8 cellular contexts compared by ENCODE assay signal in the genomic region with DNA sequence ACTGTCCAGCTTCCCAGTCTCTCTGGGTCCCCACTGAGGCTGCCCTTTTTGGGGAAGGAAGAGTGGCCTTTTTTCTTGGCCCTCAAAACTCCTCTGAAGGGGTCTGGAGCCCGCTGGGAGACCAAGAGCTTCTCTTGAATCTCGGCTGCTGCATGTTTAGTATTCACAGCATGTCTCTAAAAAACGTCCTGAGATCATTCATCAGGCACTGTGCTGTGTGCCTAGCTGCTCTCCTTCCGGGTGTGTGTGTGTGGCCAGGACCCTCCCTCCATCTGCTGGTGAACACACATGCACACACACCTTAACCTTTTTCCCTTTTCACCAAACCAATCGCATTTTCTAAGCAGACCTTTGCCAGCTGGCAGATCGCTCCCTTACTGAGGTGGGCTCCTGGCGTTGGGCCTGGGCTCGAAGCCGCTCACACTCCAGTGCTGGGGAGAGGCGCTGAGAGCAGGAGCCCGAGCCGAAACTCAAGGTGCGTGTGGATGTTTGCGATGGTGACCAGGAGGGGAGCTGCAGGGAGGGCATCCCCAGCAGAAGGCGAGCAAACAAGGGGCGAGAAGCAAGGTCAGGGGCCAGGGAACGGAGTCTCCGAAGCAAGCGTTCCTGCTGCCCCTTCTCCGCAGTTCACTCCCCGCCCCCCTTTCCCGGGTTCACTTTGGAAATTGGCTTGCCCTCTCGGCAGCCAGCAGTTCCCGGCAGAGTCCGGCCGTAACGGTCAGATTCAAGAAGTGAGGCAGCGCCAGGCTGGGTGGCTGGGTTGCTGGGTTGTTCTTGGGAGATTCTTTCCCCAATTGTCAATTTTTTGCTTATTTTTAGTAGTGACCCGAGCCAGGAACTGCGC. TPM values are rescaled to one million over a fixed set of nuclear protein-coding genes. Genes with fewer than 3 reads are reported as not detected.
DNase-seq lines count a peak whose midpoint lies in the region; ATAC-seq and TF ChIP-seq lines count a peak whose summit lies in the region.

No MANE protein-coding gene starts in this region.

- H3K4me3 ChIP-seq in Panc1 (ENCODE audit: low read depth in 2 of 2, low read length in 2 of 2) (peak overlapping the region; percentile 36 to 43), fibroblast of mammary gland (ENCODE audit: control insufficient read depth, low read depth, low read length) (peak overlapping the region; percentile 26), retinal pigment epithelial cell (ENCODE audit: low read length) (peak overlapping the region; percentile 39)

- no TSS peak for BruUV-seq in Panc1 (replicated peaks; lab: Mats Ljungman, UMichigan)

- ATAC-seq in activated T-cell treated with anti-CD3 and anti-CD28 coated beads, Interleukin-2, amount 50 U/mL, for 72 hours (replicated peaks in 1 of 2) = no peak
- ATAC-seq in Panc1 = peak; percentile 76
- ATAC-seq in HG02884 (IDR thresholded peaks at IDR 0.05; ENCODE audit: unreplicated experiment) = no peak

- H3K9me3 Mint-ChIP-seq in activated T-cell treated with anti-CD3 and anti-CD28 coated beads, Interleukin-2, amount 50 U/mL, for 72 hours = no peaks in the 10 kb centered on the region

- H3K36me3 ChIP-seq in Panc1 (ENCODE audit: control insufficient read depth, insufficient read depth, low read length) = no peaks in the 10 kb centered on the region

- peaks cover 0 to 3% of the 10 kb centered on the region in 2 donors for H3K36me3 Mint-ChIP-seq in activated T-cell treated with anti-CD3 and anti-CD28 coated beads, Interleukin-2, amount 50 U/mL, for 72 hours (ENCODE audit: insufficient read depth in 2 of 2)

- peaks cover 51% of the 10 kb centered on the region for H3K27me3 Mint-ChIP-seq in activated T-cell treated with anti-CD3 and anti-CD28 coated beads, Interleukin-2, amount 50 U/mL, for 72 hours (ENCODE audit: low read depth)

- CTCF ChIA-PET in Panc1 (lab: Charles Lee) = no interaction called here

- POLR2A ChIA-PET in Panc1 (lab: Charles Lee) = no interaction called here

- DNase-seq in activated T-cell treated with anti-CD3 and anti-CD28 coated beads, Interleukin-2, amount 50 U/mL, for 72 hours = no peak
- no peak for DNase-seq in activated T-cell treated with anti-CD3 and anti-CD28 coated beads, Interleukin-2, amount 50 U/mL, for 48 hours
- no peak for DNase-seq in Panc1 (ENCODE audit: low read depth, low spot score)
- DNase-seq in fibroblast of mammary gland (ENCODE audit: low read depth) = no peak
- no peak for DNase-seq in retinal pigment epithelial cell (ENCODE audit: low read depth)
- no peak for DNase-seq in OCI-M1 (lab: John Stamatoyannopoulos, UW)
- DNase-seq in AG08396 (ENCODE audit: low spot score) = no peak

- peak; percentile 55 for TF ChIP-seq CTCF in Panc1 (IDR thresholded peaks at IDR 0.05)
- no peak for TF ChIP-seq CTCF in fibroblast of mammary gland (conservative IDR thresholded peaks at IDR 0.05; ENCODE audit: control insufficient read depth, insufficient read depth, low read depth, low read length)
- peak; percentile 27 for TF ChIP-seq CTCF in retinal pigment epithelial cell (conservative IDR thresholded peaks at IDR 0.05; ENCODE audit: low read depth, low read length)

- peaks cover 5% of the 10 kb centered on the region for H3K27me3 ChIP-seq in Panc1 (ENCODE audit: control insufficient read depth, insufficient read depth, low read length)

- H3K9me3 ChIP-seq in Panc1 (ENCODE audit: control insufficient read depth, insufficient read depth, low read depth, low read length) = no peaks in the 10 kb centered on the region

- H3K27ac Mint-ChIP-seq in activated T-cell treated with anti-CD3 and anti-CD28 coated beads, Interleukin-2, amount 50 U/mL, for 72 hours = no peak overlapping the region

- H3K4me1 ChIP-seq in Panc1 (ENCODE audit: control insufficient read depth, insufficient read depth, low read length) = 0 out of 2 replicates have a peak, but pooled peaks cover 3% of the 10 kb centered on the region

- in situ Hi-C loops in Panc1 (cut with HindIII; ENCODE audit: low pct_unique_long_range_greater_than_20kb, low sequenced_read_pairs) = no loop called here

- peaks cover 18% of the 10 kb centered on the region for H3K4me1 Mint-ChIP-seq in activated T-cell treated with anti-CD3 and anti-CD28 coated beads, Interleukin-2, amount 50 U/mL, for 72 hours (ENCODE audit: low read depth)

- H3K27ac ChIP-seq in Panc1 (ENCODE audit: low read length) = no peak overlapping the region

- intact Hi-C loops in Panc1 (cut with micrococcal nuclease; ENCODE audit: unreplicated experiment) = no loop called here

- peak overlapping the region; percentile 46 to 70 for H3K4me3 Mint-ChIP-seq in activated T-cell treated with anti-CD3 and anti-CD28 coated beads, Interleukin-2, amount 50 U/mL, for 72 hours

RNA-seq across cellular contexts. Expression of gene FRMPD3, which starts 0.6 kb away (rescaled TPM):
- not detected for total RNA-seq in activated T-cell treated with anti-CD3 and anti-CD28 coated beads, Interleukin-2, amount 50 U/mL, for 72 hours
- total RNA-seq in Panc1 (2021; ENCODE audit: unreplicated experiment) = 0.31 TPM
- 0.21 TPM for polyA plus RNA-seq in Panc1 (2012; ENCODE audit: insufficient read length)
